In the genomic region with DNA sequence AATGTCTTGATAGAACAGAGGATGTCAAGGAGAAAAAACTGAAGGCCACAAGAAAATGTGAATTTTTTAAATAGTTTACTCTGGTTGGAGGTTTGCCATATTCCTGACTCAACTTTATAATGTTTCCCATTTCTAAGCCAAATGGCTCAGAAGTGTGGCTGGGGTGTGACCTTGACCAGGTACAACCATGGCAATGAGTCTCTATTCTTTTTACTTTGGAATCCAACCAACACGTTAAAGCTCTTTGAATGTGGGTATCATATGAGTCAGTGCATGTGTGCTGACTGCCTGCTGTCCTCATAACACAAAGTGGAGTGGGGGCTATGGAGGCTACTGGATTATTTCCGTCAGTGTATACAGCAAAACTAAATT, we compare ENCODE assay signal across 1 cellular context.
TF ChIP-seq lines count a peak whose summit lies in the region.

No MANE protein-coding gene starts in this region.

TF ChIP-seq in HEK293T, 16 proteins besides CTCF, POLR2A, EP300 and RAD21 (continued from another document):
- TF ChIP-seq FOXA1 (IDR thresholded peaks at IDR 0.05) (no peak), ELF4 (IDR thresholded peaks at IDR 0.05) (no peak), BHLHE40 (IDR thresholded peaks at IDR 0.05; ENCODE audit: borderline replicate concordance) (no peak), NFRKB (IDR thresholded peaks at IDR 0.05) (no peak), ZNF384 (IDR thresholded peaks at IDR 0.05) (no peak), LEF1 (IDR thresholded peaks at IDR 0.05; ENCODE audit: borderline replicate concordance) (no peak)
